1 cellular context compared by ENCODE assay signal in the genomic region with DNA sequence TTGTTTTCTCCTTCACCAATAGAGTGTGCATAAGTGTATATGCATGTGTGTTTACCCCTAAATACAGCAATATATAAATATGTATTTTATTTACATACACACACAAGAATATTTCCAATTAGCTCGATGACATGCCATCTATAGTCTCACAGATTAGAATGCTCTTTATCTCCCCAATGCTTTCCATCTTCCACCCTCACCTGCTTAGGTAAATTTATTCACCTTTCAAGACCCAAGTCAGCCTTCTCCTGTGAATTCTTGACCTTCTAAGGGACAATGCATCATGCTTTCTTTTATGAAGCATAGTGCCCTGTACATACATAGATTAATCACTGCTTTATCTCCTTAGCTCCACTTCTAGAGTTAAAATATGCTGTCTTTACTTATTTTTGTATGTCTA.
TF ChIP-seq lines count a peak whose summit lies in the region.

No MANE protein-coding gene starts in this region.

TF ChIP-seq in SK-N-SH treated with all-trans-retinoic acid at 6 μM for 48 hours, 23 proteins besides CTCF, POLR2A, EP300 and RAD21 (continued from another document):
- TF ChIP-seq, protein P1, sequence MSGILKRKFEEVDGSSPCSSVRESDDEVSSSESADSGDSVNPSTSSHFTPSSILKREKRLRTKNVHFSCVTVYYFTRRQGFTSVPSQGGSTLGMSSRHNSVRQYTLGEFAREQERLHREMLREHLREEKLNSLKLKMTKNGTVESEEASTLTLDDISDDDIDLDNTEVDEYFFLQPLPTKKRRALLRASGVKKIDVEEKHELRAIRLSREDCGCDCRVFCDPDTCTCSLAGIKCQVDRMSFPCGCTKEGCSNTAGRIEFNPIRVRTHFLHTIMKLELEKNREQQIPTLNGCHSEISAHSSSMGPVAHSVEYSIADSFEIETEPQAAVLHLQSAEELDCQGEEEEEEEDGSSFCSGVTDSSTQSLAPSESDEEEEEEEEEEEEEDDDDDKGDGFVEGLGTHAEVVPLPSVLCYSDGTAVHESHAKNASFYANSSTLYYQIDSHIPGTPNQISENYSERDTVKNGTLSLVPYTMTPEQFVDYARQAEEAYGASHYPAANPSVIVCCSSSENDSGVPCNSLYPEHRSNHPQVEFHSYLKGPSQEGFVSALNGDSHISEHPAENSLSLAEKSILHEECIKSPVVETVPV (CRISPR knock-in tag; IDR thresholded peaks at IDR 0.05): no peak
TF ChIP-seq in SK-N-SH treated with all-trans-retinoic acid at 6 μM for 48 hours: peak in this region for 0.
